11 cellular contexts compared by ENCODE assay signal in the genomic region with DNA sequence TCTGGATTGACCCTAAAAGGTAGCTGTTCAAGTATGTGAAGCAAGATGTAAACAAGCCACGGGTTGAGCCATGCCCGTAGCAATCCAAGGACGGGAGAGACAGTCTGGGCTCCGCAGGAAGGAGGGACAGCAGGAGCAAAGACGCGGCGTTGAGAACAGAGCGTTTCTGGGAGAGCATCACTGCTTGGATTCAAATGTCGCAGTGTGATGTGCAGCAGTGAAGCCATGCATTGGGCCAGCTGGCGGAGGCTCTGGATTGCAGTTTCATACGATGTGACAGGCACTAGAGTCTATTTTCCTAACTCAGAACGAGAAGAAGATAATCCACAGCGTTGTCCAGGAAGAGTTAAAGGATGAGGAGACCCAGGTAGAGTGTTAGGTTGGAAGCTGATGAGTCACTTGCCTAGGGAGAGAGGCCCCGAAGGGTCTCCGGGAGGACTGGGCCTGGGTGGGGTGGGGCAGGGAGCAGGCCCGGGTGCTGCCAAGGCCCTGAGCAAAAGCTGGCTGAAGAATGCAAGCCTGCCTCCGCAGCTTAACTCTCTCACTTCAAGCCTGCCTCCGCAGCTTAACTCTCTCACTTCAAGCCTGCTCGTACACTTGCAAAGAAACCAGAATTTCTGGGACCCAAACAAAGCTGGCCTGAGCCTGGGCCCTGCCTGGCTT. TPM values are rescaled to one million over a fixed set of nuclear protein-coding genes. Genes with fewer than 3 reads are reported as not detected.
A peak's percentile ranks its signal among the peaks of the same experiment; 100 is the strongest.
DNase-seq lines count a peak whose midpoint lies in the region; ATAC-seq and TF ChIP-seq lines count a peak whose summit lies in the region.
"Had no signal": no experiment of that assay in that cellular context is flagged by ENCODE, and none has a peak within 500 bp of the region (broad histone marks: within the 10 kb centered on the region; RNA-seq: fewer than 3 reads in every experiment).

No MANE protein-coding gene starts in this region.

- ATAC-seq in GM18502 (IDR thresholded peaks at IDR 0.05; ENCODE audit: poor library complexity, unreplicated experiment) = no peak
- ATAC-seq: A549; activated naive CD4-positive, alpha-beta T cell treated with anti-CD3 and anti-CD28 coated beads, Interleukin-2, amount 50 U/mL, for 72 hours had no signal

- H3K4me1 Mint-ChIP-seq in nephron progenitor cell = peaks cover 92% of the 10 kb centered on the region
- H3K4me1 Mint-ChIP-seq in type B pancreatic cell (ENCODE audit: unreplicated experiment) = peaks cover 45% of the 10 kb centered on the region

- DNase-seq in NCI-H510A treated with DMSO at 0.1 percent for 48 hours (lab: John Stamatoyannopoulos, UW) (peak; percentile 17), NCI-H510A (lab: John Stamatoyannopoulos, UW) (no peak), fibroblast of lung (ENCODE audit: low read depth in 2 of 2) (peak in 1 of 2 donors; percentile 24), nephron progenitor cell (no peak), type B pancreatic cell (ENCODE audit: extremely low spot score, unreplicated experiment) (no peak), NCI-H146 treated with DMSO at 0.1 percent for 48 hours (lab: John Stamatoyannopoulos, UW; ENCODE audit: unreplicated experiment) (no peak), NCI-H1694 (lab: John Stamatoyannopoulos, UW) (no peak)
- DNase-seq: activated CD4-positive, alpha-beta T cell treated with anti-CD3 and anti-CD28 coated beads for 36 hours had no signal

- no peak overlapping the region for H3K27ac ChIP-seq in fibroblast of lung (ENCODE audit: insufficient read depth, low read length)
- H3K27ac ChIP-seq: A549 had no signal

- H3K36me3 Mint-ChIP-seq in nephron progenitor cell (ENCODE audit: low read depth) = no peaks in the 10 kb centered on the region
- no peaks in the 10 kb centered on the region for H3K36me3 Mint-ChIP-seq in type B pancreatic cell
- H3K36me3 Mint-ChIP-seq: activated naive CD4-positive, alpha-beta T cell treated with anti-CD3 and anti-CD28 coated beads, Interleukin-2, amount 50 U/mL, for 72 hours had no signal

- H3K79me2 ChIP-seq in fibroblast of lung (ENCODE audit: control insufficient read depth, insufficient read depth, low read length) = no peaks in the 10 kb centered on the region

- peaks cover 10% of the 10 kb centered on the region for H3K27me3 ChIP-seq in fibroblast of lung (ENCODE audit: control insufficient read depth, insufficient read depth, low read length)

- H3K9me3 Mint-ChIP-seq in nephron progenitor cell = no peaks in the 10 kb centered on the region
- no peaks in the 10 kb centered on the region for H3K9me3 Mint-ChIP-seq in type B pancreatic cell
- H3K9me3 Mint-ChIP-seq: activated naive CD4-positive, alpha-beta T cell treated with anti-CD3 and anti-CD28 coated beads, Interleukin-2, amount 50 U/mL, for 72 hours had no signal

- H4K20me1 ChIP-seq in fibroblast of lung (ENCODE audit: control insufficient read depth, extremely low read depth, insufficient read depth, low read length) = no peaks in the 10 kb centered on the region

- H3K36me3 ChIP-seq in fibroblast of lung (ENCODE audit: control insufficient read depth, insufficient read depth, low read length) = no peaks in the 10 kb centered on the region

- peaks cover 5% of the 10 kb centered on the region for H3K4me1 ChIP-seq in fibroblast of lung (ENCODE audit: control insufficient read depth, extremely low read depth, insufficient read depth, low read length)

- H3K9ac ChIP-seq in fibroblast of lung (ENCODE audit: insufficient read depth, low read length) = no peak overlapping the region

- peak overlapping the region; percentile 26 for H2AFZ ChIP-seq in fibroblast of lung (ENCODE audit: low read length)

- H3K4me3 ChIP-seq in fibroblast of lung (replicated peaks in 1 of 4; ENCODE audit: control extremely low read depth in 1 of 4, insufficient read depth in 1 of 4, low read depth in 3 of 4, low read length in 4 of 4) = no peak overlapping the region
- H3K4me3 ChIP-seq: A549 had no signal

- TF ChIP-seq CTCF in fibroblast of lung (conservative IDR thresholded peaks at IDR 0.05 in 1 of 2, IDR thresholded peaks at IDR 0.05 in 1 of 2; ENCODE audit: low read depth in 1 of 2, low read length in 2 of 2) (no peak), nephron progenitor cell (IDR thresholded peaks at IDR 0.05) (no peak), type B pancreatic cell (conservative IDR thresholded peaks at IDR 0.05) (no peak)

- H3K9me3 ChIP-seq in fibroblast of lung (ENCODE audit: control insufficient read depth, insufficient read depth, low read depth, low read length) = no peaks in the 10 kb centered on the region
- H3K9me3 ChIP-seq: A549 had no signal

- H3K27ac Mint-ChIP-seq in nephron progenitor cell (peak overlapping the region; percentile 95), type B pancreatic cell (peak overlapping the region; percentile 91)
- H3K27ac Mint-ChIP-seq: activated CD4-positive, alpha-beta T cell treated with anti-CD3 and anti-CD28 coated beads for 36 hours; activated naive CD4-positive, alpha-beta T cell treated with anti-CD3 and anti-CD28 coated beads, Interleukin-2, amount 50 U/mL, for 72 hours had no signal

- H3K27me3 Mint-ChIP-seq in nephron progenitor cell (ENCODE audit: low read depth, poor library complexity) = no peaks in the 10 kb centered on the region
- no peaks in the 10 kb centered on the region for H3K27me3 Mint-ChIP-seq in type B pancreatic cell
- H3K27me3 Mint-ChIP-seq: activated CD4-positive, alpha-beta T cell treated with anti-CD3 and anti-CD28 coated beads for 36 hours had no signal

- H3K4me2 ChIP-seq in fibroblast of lung (ENCODE audit: extremely low read depth, insufficient read depth, low read length) = peak overlapping the region; percentile 8
- H3K4me2 ChIP-seq: A549 had no signal

- H3K4me3 Mint-ChIP-seq in nephron progenitor cell = no peak overlapping the region
- peak overlapping the region; percentile 66 for H3K4me3 Mint-ChIP-seq in type B pancreatic cell
- H3K4me3 Mint-ChIP-seq: activated CD4-positive, alpha-beta T cell treated with anti-CD3 and anti-CD28 coated beads for 36 hours had no signal

RNA-seq across cellular contexts. Expression of a gene that starts 17.7 kb away (rescaled TPM):
- total RNA-seq in fibroblast of lung = 17.5 and 19.8 TPM in 2 replicates
- polyA plus RNA-seq in fibroblast of lung = 9.4 and 12.7 TPM in 2 replicates
- polyA plus RNA-seq in fibroblast of lung (2012) = 12.4 and 14.3 TPM in 2 replicates
- 31.1 and 61.9 TPM in 2 replicates for polyA minus RNA-seq in fibroblast of lung (ENCODE audit: low replicate concordance)
- total RNA-seq in type B pancreatic cell (ENCODE audit: low replicate concordance) = 45.5 and 58.1 TPM in 2 replicates

RNA-seq across cellular contexts. Expression of a gene that starts 29.7 kb away (rescaled TPM):
- total RNA-seq in fibroblast of lung (4.6 and 5.3 TPM in 2 replicates), type B pancreatic cell (ENCODE audit: low replicate concordance) (16.6 and 17.7 TPM in 2 replicates)
- polyA plus RNA-seq in fibroblast of lung = 5.8 and 7.1 TPM in 2 replicates
- 10.8 and 17.6 TPM in 2 replicates for polyA plus RNA-seq in fibroblast of lung (2012)
- 6.5 and 14.2 TPM in 2 replicates for polyA minus RNA-seq in fibroblast of lung (ENCODE audit: low replicate concordance)

RNA-seq across cellular contexts. Expression of a gene that starts 43.7 kb away (rescaled TPM):
- total RNA-seq in fibroblast of lung (1.0 and 1.3 TPM in 2 replicates), type B pancreatic cell (ENCODE audit: low replicate concordance) (6.1 and 8.1 TPM in 2 replicates)
- 0.41 and 0.70 TPM in 2 replicates for polyA plus RNA-seq in fibroblast of lung
- polyA plus RNA-seq in fibroblast of lung (2012) = 0.58 and 0.73 TPM in 2 replicates
- 0.30 and 2.1 TPM in 2 replicates for polyA minus RNA-seq in fibroblast of lung (ENCODE audit: low replicate concordance)
